In the genomic region with DNA sequence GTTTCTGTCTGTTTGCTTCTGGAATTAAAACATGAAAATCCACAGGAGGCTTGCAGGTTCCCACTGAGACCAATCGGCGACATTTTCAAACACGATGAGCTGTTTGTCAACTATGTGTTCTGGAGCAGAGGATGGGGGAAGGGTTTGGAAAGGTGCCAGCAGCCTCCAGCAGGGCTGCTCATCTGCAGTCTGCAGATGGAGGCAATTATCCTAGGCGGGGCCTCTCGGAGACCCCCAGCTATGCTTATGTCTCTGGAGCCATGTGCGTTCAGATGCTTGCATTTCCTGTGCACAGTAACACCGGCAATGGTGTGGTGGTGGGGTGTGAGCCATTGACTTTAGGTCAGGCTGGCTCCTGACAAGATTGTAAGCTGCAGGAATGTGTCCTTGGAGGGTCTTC, we compare ENCODE assay signal across 15 cellular contexts. TPM values are rescaled to one million over a fixed set of nuclear protein-coding genes. Genes with fewer than 3 reads are reported as not detected.
DNase-seq lines count a peak whose midpoint lies in the region; ATAC-seq and TF ChIP-seq lines count a peak whose summit lies in the region.
"Had no signal": no experiment of that assay in that cellular context is flagged by ENCODE, and none has a peak within 500 bp of the region (broad histone marks: within the 10 kb centered on the region; RNA-seq: fewer than 3 reads in every experiment).

No MANE protein-coding gene starts in this region.

- H3K27ac Mint-ChIP-seq in CD8-positive, alpha-beta T cell, result no peak overlapping the region
- H3K27ac Mint-ChIP-seq: progenitor cell of endocrine pancreas had no signal

- no peaks in the 10 kb centered on the region for H3K4me1 Mint-ChIP-seq in CD8-positive, alpha-beta T cell (ENCODE audit: low read depth)

- H3K36me3 ChIP-seq in BE2C (peaks cover 30% of the 10 kb centered on the region), MG63 (no peaks in the 10 kb centered on the region)
- H3K36me3 ChIP-seq in CD8-positive, alpha-beta T cell (ENCODE audit: insufficient read depth, low read length), result no peaks in the 10 kb centered on the region
- H3K36me3 ChIP-seq: left ventricle myocardium inferior had no signal

- H3K4me3 Mint-ChIP-seq in CD8-positive, alpha-beta T cell, result no peak overlapping the region

- no peak overlapping the region for H3K4me3 ChIP-seq in BE2C (ENCODE audit: low read depth, low read length)
- no peak overlapping the region for H3K4me3 ChIP-seq in MG63
- no peak overlapping the region for H3K4me3 ChIP-seq in CD8-positive, alpha-beta T cell (ENCODE audit: low read depth, low read length)
- H3K4me3 ChIP-seq: left ventricle myocardium inferior had no signal

- peaks cover 4% of the 10 kb centered on the region; the same call in 1 of the 2 replicates for H3K9me3 ChIP-seq in BE2C
- no peaks in the 10 kb centered on the region for H3K9me3 ChIP-seq in MG63
- H3K9me3 ChIP-seq in CD8-positive, alpha-beta T cell (ENCODE audit: low read length), result no peaks in the 10 kb centered on the region
- H3K9me3 ChIP-seq: left ventricle myocardium inferior had no signal

- ATAC-seq in GM18858 (IDR thresholded peaks at IDR 0.05; ENCODE audit: unreplicated experiment), result no peak
- ATAC-seq in CD8-positive, alpha-beta T cell, result no peak

- peaks cover 21% of the 10 kb centered on the region for H3K27me3 Mint-ChIP-seq in CD8-positive, alpha-beta T cell (ENCODE audit: low read depth)

- intact Hi-C loops in CD8-positive, alpha-beta T cell (cut with DNase I, micrococcal nuclease), result no loop called here

- H3K4me1 ChIP-seq in BE2C, result peaks cover 52% of the 10 kb centered on the region
- H3K4me1 ChIP-seq in CD8-positive, alpha-beta T cell (ENCODE audit: insufficient read depth, low read length), result no peaks in the 10 kb centered on the region
- H3K4me1 ChIP-seq: left ventricle myocardium inferior had no signal

- H3K27me3 ChIP-seq in BE2C (no peaks in the 10 kb centered on the region), MG63 (peaks cover 7% of the 10 kb centered on the region)
- H3K27me3 ChIP-seq in CD8-positive, alpha-beta T cell (ENCODE audit: insufficient read depth, low read length), result no peaks in the 10 kb centered on the region

- CTCF ChIA-PET in CD8-positive, alpha-beta T cell (lab: Charles Lee), result no interaction called here

- no peak for TF ChIP-seq CTCF in BE2C (IDR thresholded peaks at IDR 0.05; ENCODE audit: low read depth, low read length)
- no peak for TF ChIP-seq CTCF in CD8-positive, alpha-beta T cell (IDR thresholded peaks at IDR 0.05)

- POLR2A ChIA-PET in CD8-positive, alpha-beta T cell (lab: Charles Lee), result no interaction called here

- H3K9me3 Mint-ChIP-seq in CD8-positive, alpha-beta T cell, result no peaks in the 10 kb centered on the region

- no peak overlapping the region for H3K27ac ChIP-seq in CD8-positive, alpha-beta T cell (ENCODE audit: low read depth, low read length)
- H3K27ac ChIP-seq: epithelial cell of prostate, left ventricle myocardium inferior had no signal

- DNase-seq in BE2C (peak; percentile 94), NCI-H1092 (lab: John Stamatoyannopoulos, UW) (peak; percentile 5), fibroblast of peridontal ligament (ENCODE audit: extremely low read depth) (peak; percentile 8), MG63 (no peak)
- DNase-seq in CD8-positive, alpha-beta T cell, result no peak
- no peak for DNase-seq in activated naive CD4-positive, alpha-beta T cell (lab: John Stamatoyannopoulos, UW)
- DNase-seq: activated CD4-positive, alpha-beta T cell treated with anti-CD3 and anti-CD28 coated beads for 48 hours; activated T-cell treated with anti-CD3 and anti-CD28 coated beads, Interleukin-2, amount 50 U/mL, for 1 hour; KBM-7; left ventricle myocardium inferior had no signal

- no peaks in the 10 kb centered on the region for H3K36me3 Mint-ChIP-seq in CD8-positive, alpha-beta T cell

TF ChIP-seq in PFSK-1, 5 proteins besides CTCF, POLR2A, EP300 and RAD21:
- no peak for TF ChIP-seq FOXP2 (optimal IDR thresholded peaks at IDR 0.05; ENCODE audit: borderline replicate concordance, extremely low read depth, extremely low read length, insufficient read depth)
- no peak; the same call in 1 of the 2 replicates for TF ChIP-seq POLR2AphosphoS5 (IDR thresholded peaks at IDR 0.05; ENCODE audit: low read depth, low read length)
- no peak for TF ChIP-seq TAF1 (IDR thresholded peaks at IDR 0.05; ENCODE audit: borderline replicate concordance, insufficient read depth, low read length)
- TF ChIP-seq, protein P1, sequence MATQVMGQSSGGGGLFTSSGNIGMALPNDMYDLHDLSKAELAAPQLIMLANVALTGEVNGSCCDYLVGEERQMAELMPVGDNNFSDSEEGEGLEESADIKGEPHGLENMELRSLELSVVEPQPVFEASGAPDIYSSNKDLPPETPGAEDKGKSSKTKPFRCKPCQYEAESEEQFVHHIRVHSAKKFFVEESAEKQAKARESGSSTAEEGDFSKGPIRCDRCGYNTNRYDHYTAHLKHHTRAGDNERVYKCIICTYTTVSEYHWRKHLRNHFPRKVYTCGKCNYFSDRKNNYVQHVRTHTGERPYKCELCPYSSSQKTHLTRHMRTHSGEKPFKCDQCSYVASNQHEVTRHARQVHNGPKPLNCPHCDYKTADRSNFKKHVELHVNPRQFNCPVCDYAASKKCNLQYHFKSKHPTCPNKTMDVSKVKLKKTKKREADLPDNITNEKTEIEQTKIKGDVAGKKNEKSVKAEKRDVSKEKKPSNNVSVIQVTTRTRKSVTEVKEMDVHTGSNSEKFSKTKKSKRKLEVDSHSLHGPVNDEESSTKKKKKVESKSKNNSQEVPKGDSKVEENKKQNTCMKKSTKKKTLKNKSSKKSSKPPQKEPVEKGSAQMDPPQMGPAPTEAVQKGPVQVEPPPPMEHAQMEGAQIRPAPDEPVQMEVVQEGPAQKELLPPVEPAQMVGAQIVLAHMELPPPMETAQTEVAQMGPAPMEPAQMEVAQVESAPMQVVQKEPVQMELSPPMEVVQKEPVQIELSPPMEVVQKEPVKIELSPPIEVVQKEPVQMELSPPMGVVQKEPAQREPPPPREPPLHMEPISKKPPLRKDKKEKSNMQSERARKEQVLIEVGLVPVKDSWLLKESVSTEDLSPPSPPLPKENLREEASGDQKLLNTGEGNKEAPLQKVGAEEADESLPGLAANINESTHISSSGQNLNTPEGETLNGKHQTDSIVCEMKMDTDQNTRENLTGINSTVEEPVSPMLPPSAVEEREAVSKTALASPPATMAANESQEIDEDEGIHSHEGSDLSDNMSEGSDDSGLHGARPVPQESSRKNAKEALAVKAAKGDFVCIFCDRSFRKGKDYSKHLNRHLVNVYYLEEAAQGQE (IDR thresholded peaks at IDR 0.05; ENCODE audit: insufficient read depth in 1 of 2, low read depth in 2 of 2, low read length in 2 of 2), result 0 out of 4 replicates have a peak, but pooled peaks of 1 of the 2 experiments have one; percentile 53
- peak; percentile 38; the same call in 1 of the 2 replicates for TF ChIP-seq SIN3A (IDR thresholded peaks at IDR 0.05; ENCODE audit: borderline replicate concordance, insufficient read depth, low read length)

RNA-seq across cellular contexts. Expression of gene RPH3A, which starts 51.7 kb away (rescaled TPM):
- 61.2 TPM for polyA plus RNA-seq in BE2C (2012; ENCODE audit: insufficient read depth, insufficient read length, low read depth)
- not detected for polyA plus RNA-seq in PFSK-1 (2012; ENCODE audit: insufficient read length, low read depth)
- total RNA-seq in MG63 (2014; rRNA removed; shearing (Covaris generic); ENCODE audit: low replicate concordance), result not detected in 2 replicates
- total RNA-seq in CD8-positive, alpha-beta T cell, result not detected
- total RNA-seq: left ventricle myocardium inferior, progenitor cell of endocrine pancreas, subcutaneous adipose tissue had no signal

Comparison
In these comparisons a context has a peak if more than half of its experiments do, and no peak if none do; other contexts are left out.
1. DNase-seq: peak in BE2C (single experiment), NCI-H1092 (single experiment) and fibroblast of peridontal ligament (single experiment); none in MG63 (single experiment), CD8-positive, alpha-beta T cell (0 of 7) and activated naive CD4-positive, alpha-beta T cell (0 of 4).